Comparison of ENCODE assay signal across 8 cellular contexts in genomic region chr22:36369004-36369921, GRCh38. TPM values are rescaled to one million over a fixed set of nuclear protein-coding genes. Genes with fewer than 3 reads are reported as not detected.
DNase-seq lines count a peak whose midpoint lies in the region; ATAC-seq, FAIRE-seq and TF ChIP-seq lines count a peak whose summit lies in the region.

No MANE protein-coding gene starts in this region.

- no peaks in the 10 kb centered on the region for H3K27me3 ChIP-seq in CD8-positive, alpha-beta memory T cell (ENCODE audit: insufficient read depth, low read length, poor library complexity, severe bottlenecking)
- no peaks in the 10 kb centered on the region for H3K27me3 ChIP-seq in SJCRH30
- H3K27me3 ChIP-seq in dorsolateral prefrontal cortex: no peaks in the 10 kb centered on the region

- peaks cover 100% of the 10 kb centered on the region for H3K4me1 ChIP-seq in CD8-positive, alpha-beta memory T cell (ENCODE audit: insufficient read depth, low read length)
- peaks cover 73% of the 10 kb centered on the region for H3K4me1 ChIP-seq in SJCRH30

- H3K4me3 ChIP-seq in CD8-positive, alpha-beta memory T cell (ENCODE audit: low read length): peak overlapping the region; percentile 23
- H3K4me3 ChIP-seq in SJCRH30: no peak overlapping the region
- H3K4me3 ChIP-seq in dorsolateral prefrontal cortex: peak overlapping the region in 14 of 59 donors; percentile 0 to 31 (median 20)
- H3K4me3 ChIP-seq in lower leg skin (ENCODE audit: low read depth, poor library complexity, severe bottlenecking): no peak overlapping the region

- H3K36me3 Mint-ChIP-seq in CD8-positive, alpha-beta memory T cell: peaks cover 4 to 47% (median 5%) of the 10 kb centered on the region in 3 donors
- peaks cover 4% of the 10 kb centered on the region for H3K36me3 Mint-ChIP-seq in osteocyte (ENCODE audit: unreplicated experiment)

- H3K36me3 ChIP-seq in CD8-positive, alpha-beta memory T cell (ENCODE audit: insufficient read depth, low read length): peaks cover 11% of the 10 kb centered on the region
- 0 out of 2 replicates have a peak, but pooled peaks cover 4% of the 10 kb centered on the region for H3K36me3 ChIP-seq in SJCRH30

- FAIRE-seq in GM19239 (lab: Jason Lieb, UNC): no peak

- H3K27ac ChIP-seq in CD8-positive, alpha-beta memory T cell (ENCODE audit: low read depth, low read length): peak overlapping the region; percentile 38
- peak overlapping the region; percentile 71 for H3K27ac ChIP-seq in SJCRH30
- H3K27ac ChIP-seq in dorsolateral prefrontal cortex: peak overlapping the region in 57 of 59 donors; percentile 24 to 91 (median 74)

- TF ChIP-seq CTCF in dorsolateral prefrontal cortex (IDR thresholded peaks at IDR 0.05 in 54 of 56, conservative IDR thresholded peaks at IDR 0.05 in 2 of 56; ENCODE audit: low read depth in 1 of 56, partially characterized antibody in 56 of 56) (no peak), osteocyte (IDR thresholded peaks at IDR 0.05) (no peak), lower leg skin (IDR thresholded peaks at IDR 0.05) (no peak)

- H3K27ac Mint-ChIP-seq in CD8-positive, alpha-beta memory T cell: peak overlapping the region; percentile 85 to 99 (median 98)
- H3K27ac Mint-ChIP-seq in osteocyte (ENCODE audit: unreplicated experiment): peak overlapping the region; percentile 91

- no peaks in the 10 kb centered on the region for H3K9me3 ChIP-seq in CD8-positive, alpha-beta memory T cell (ENCODE audit: low read length)
- H3K9me3 ChIP-seq in SJCRH30 (replicated peaks): no peaks in the 10 kb centered on the region

- intact Hi-C loops in dorsolateral prefrontal cortex (cut with DNase I) (no loop called here), lower leg skin (cut with DNase I; ENCODE audit: low total_unique reads) (no loop called here)

- CTCF ChIA-PET in CD8-positive, alpha-beta memory T cell (lab: Charles Lee): interaction anchor here (1.3 to 3.4 kb wide), 8 partner anchors 9 to 102 kb away, joined by 3 to 16 read pairs (median 6); no protein-coding TSS in a partner anchor

- 42 to 50% methylated on average over 19 of the region's 19 CpGs for WGBS in lower leg skin, 2 donors

- ATAC-seq in HG03432 (IDR thresholded peaks at IDR 0.05; ENCODE audit: unreplicated experiment): no peak

- peaks cover 0 to 6% of the 10 kb centered on the region in 2 donors for H3K27me3 Mint-ChIP-seq in CD8-positive, alpha-beta memory T cell
- no peaks in the 10 kb centered on the region for H3K27me3 Mint-ChIP-seq in osteocyte (ENCODE audit: unreplicated experiment)

- DNase-seq in CD8-positive, alpha-beta memory T cell: peak in 2 of 5 donors; percentile 43 to 64
- DNase-seq in SJCRH30 (no peak), dorsolateral prefrontal cortex (peak in 1 of 10 donors; percentile 70), osteocyte (ENCODE audit: extremely low spot score, unreplicated experiment) (no peak), cerebellum (ENCODE audit: low spot score) (no peak), lower leg skin (ENCODE audit: low spot score in 2 of 2) (no peak), GM19239 (ENCODE audit: insufficient read length, low spot score) (no peak)

- POLR2A ChIA-PET in CD8-positive, alpha-beta memory T cell (lab: Charles Lee): interaction anchor here (0.6 to 4.5 kb wide), 6 partner anchors 10 to 37 kb away, joined by 3 to 31 read pairs (median 10); no protein-coding TSS in a partner anchor

- no peaks in the 10 kb centered on the region for H3K9me3 Mint-ChIP-seq in CD8-positive, alpha-beta memory T cell
- no peaks in the 10 kb centered on the region for H3K9me3 Mint-ChIP-seq in osteocyte (ENCODE audit: unreplicated experiment)

- peak overlapping the region; percentile 83 to 96 (median 89) for H3K4me3 Mint-ChIP-seq in CD8-positive, alpha-beta memory T cell
- H3K4me3 Mint-ChIP-seq in osteocyte (ENCODE audit: unreplicated experiment): peak overlapping the region; percentile 16

- peaks cover 89 to 99% (median 98%) of the 10 kb centered on the region in 3 donors for H3K4me1 Mint-ChIP-seq in CD8-positive, alpha-beta memory T cell
- peaks cover 99% of the 10 kb centered on the region for H3K4me1 Mint-ChIP-seq in osteocyte (ENCODE audit: unreplicated experiment)

- no peak for TF ChIP-seq POLR2A in lower leg skin (IDR thresholded peaks at IDR 0.05)

RNA-seq across cellular contexts. Expression of gene MYH9, which starts 18.5 kb away (rescaled TPM):
- total RNA-seq in CD8-positive, alpha-beta memory T cell: 100 to 1,000 TPM; 680 to 684 TPM
- 425 TPM for polyA plus RNA-seq in CD8-positive, alpha-beta memory T cell
- total RNA-seq in SJCRH30 (2014; rRNA removed; shearing (Covaris generic)): 151 TPM in 2 replicates
- 100 to 1,000 TPM in 119 of 120 experiments, 10 to 100 TPM in 1; 95.7 to 282 (median 162) TPM for total RNA-seq in dorsolateral prefrontal cortex
- total RNA-seq in osteocyte: 938 and 1,044 TPM in 2 replicates
- total RNA-seq in cerebellum: 38.6 TPM
- 100 to 1,000 TPM; 258 to 335 (median 307) TPM for total RNA-seq in lower leg skin
